Comparison of ENCODE assay signal across 1 cellular context in genomic region chr22:29907753-29908515, GRCh38.
TF ChIP-seq lines count a peak whose summit lies in the region.

No MANE protein-coding gene starts in this region.

TF ChIP-seq in SK-N-SH, 30 proteins besides CTCF, POLR2A, EP300 and RAD21 (continued from another document):
- TF ChIP-seq POLR2AphosphoS5 (IDR thresholded peaks at IDR 0.05; ENCODE audit: low read depth, low read length) (peak; percentile 77), MXI1 (IDR thresholded peaks at IDR 0.05; ENCODE audit: low read depth, low read length) (no peak), JUND (IDR thresholded peaks at IDR 0.05) (peak; percentile 95), FOSL2 (IDR thresholded peaks at IDR 0.05; ENCODE audit: borderline replicate concordance, low read depth) (peak; percentile 88; the same call in 1 of the 2 replicates), FOXJ3 (CRISPR knock-in tag; IDR thresholded peaks at IDR 0.05) (no peak), RXRA (IDR thresholded peaks at IDR 0.05; ENCODE audit: borderline replicate concordance, low read depth) (peak; percentile 73; the same call in 1 of the 2 replicates), NFIC (IDR thresholded peaks at IDR 0.05; ENCODE audit: borderline replicate concordance) (peak; percentile 99), REST (IDR thresholded peaks at IDR 0.05; ENCODE audit: low read depth, low read length) (no peak), GATA2 (CRISPR knock-in tag; IDR thresholded peaks at IDR 0.05) (no peak)
TF ChIP-seq in SK-N-SH: peak in this region for 12.
